Comparison of ENCODE assay signal across 17 cellular contexts in the genomic region with DNA sequence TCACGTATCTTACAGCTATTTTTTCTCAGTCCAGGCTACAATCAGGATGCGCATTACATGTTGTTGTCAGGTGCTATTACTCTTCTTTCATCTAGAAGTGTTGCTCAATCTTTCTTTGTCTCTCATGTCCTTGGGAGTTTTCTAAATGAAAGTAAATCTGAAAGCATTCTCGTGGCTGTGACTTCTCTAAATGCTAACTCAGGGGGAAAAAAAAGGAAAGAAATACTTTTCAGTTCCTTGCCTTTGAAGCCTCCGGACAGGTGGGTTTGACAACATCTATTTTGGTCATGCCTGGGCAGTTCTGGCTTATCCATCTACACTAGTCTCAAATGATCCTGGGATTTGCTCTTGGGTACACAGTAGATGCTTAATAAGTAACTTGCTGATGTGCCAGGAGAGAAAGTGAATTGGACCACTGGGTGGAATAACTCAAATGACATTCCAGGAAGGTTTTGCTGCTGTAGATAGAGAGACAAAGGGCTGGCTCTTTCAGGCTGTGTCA.
DNase-seq lines count a peak whose midpoint lies in the region; ATAC-seq, FAIRE-seq and TF ChIP-seq lines count a peak whose summit lies in the region.
"Had no signal": no experiment of that assay in that cellular context is flagged by ENCODE, and none has a peak within 500 bp of the region (broad histone marks: within the 10 kb centered on the region; RNA-seq: fewer than 3 reads in every experiment).

No MANE protein-coding gene starts in this region.

- H3K9me1 ChIP-seq in K562 (ENCODE audit: control insufficient read depth, insufficient read depth, low read length): no peaks in the 10 kb centered on the region

- H3K36me3 Mint-ChIP-seq in progenitor cell of endocrine pancreas (ENCODE audit: insufficient read depth): no peaks in the 10 kb centered on the region
- H3K36me3 Mint-ChIP-seq: activated CD4-positive, alpha-beta memory T cell treated with anti-CD3 and anti-CD28 coated beads for 36 hours; activated naive CD4-positive, alpha-beta T cell treated with anti-CD3 and anti-CD28 coated beads, Interleukin-2, amount 10 ng/mL, durations not matched to agents 7 days and 5 days; CD8-positive, alpha-beta memory T cell had no signal

- no peaks in the 10 kb centered on the region for H3K79me2 ChIP-seq in K562 (ENCODE audit: control insufficient read depth, insufficient read depth, low read length)

- POLR2A ChIA-PET in K562 (lab: Yijun Ruan, JAX): no interaction called here

- TF ChIP-seq CTCF in K562 (IDR thresholded peaks at IDR 0.05 in 2 of 3, conservative IDR thresholded peaks at IDR 0.05 in 1 of 3; ENCODE audit: insufficient read depth in 2 of 3, low read depth in 1 of 3, low read length in 3 of 3) (no peak), progenitor cell of endocrine pancreas (IDR thresholded peaks at IDR 0.05; ENCODE audit: unreplicated experiment) (no peak)

- no TSS peak for BruUV-seq in K562 (replicated peaks; lab: Mats Ljungman, UMichigan)

- peak; percentile 51 for ATAC-seq in GM18511 (IDR thresholded peaks at IDR 0.05; ENCODE audit: unreplicated experiment)
- no peak for ATAC-seq in K562
- ATAC-seq in GM19455 (IDR thresholded peaks at IDR 0.05; ENCODE audit: unreplicated experiment): no peak

- no peak for FAIRE-seq in K562 (lab: Jason Lieb, UNC)
- FAIRE-seq: HTR-8/SVneo had no signal

- DNase-seq in LHCN-M2 (ENCODE audit: low read depth) (peak; percentile 63), K562 (ENCODE audit: extremely low read depth in 1 of 4, low spot score in 3 of 4) (no peak), progenitor cell of endocrine pancreas (ENCODE audit: low spot score, unreplicated experiment) (no peak), MG63 (no peak)
- no peak for DNase-seq in activated effector memory CD4-positive, alpha-beta T cell treated with anti-CD3 and anti-CD28 coated beads, Interleukin-2, amount 50 U/mL, for 16 hours
- DNase-seq: activated CD4-positive, alpha-beta memory T cell treated with anti-CD3 and anti-CD28 coated beads for 36 hours; activated naive CD4-positive, alpha-beta T cell treated with anti-CD3 and anti-CD28 coated beads, Interleukin-2, amount 10 ng/mL, durations not matched to agents 7 days and 5 days; CD8-positive, alpha-beta memory T cell; cerebellar nuclear complex; H7; NCI-H2029 treated with DMSO at 0.1 percent for 48 hours; NK-92 treated with Interleukin-12 subunit alpha and Interleukin-12 subunit beta, amount 100 ng/mL, for 24 hours had no signal

- no peak overlapping the region for H2AFZ ChIP-seq in K562 (ENCODE audit: low read depth, low read length)

- no peaks in the 10 kb centered on the region for H3K9me3 ChIP-seq in K562 (replicated peaks; ENCODE audit: control insufficient read depth, insufficient read depth, low read depth, low read length)
- H3K9me3 ChIP-seq in MG63: no peaks in the 10 kb centered on the region
- H3K9me3 ChIP-seq: esophagus muscularis mucosa had no signal

- in situ Hi-C loops in K562 (cut with MboI): no loop called here

- H3K27me3 ChIP-seq in K562 (ENCODE audit: control insufficient read depth in 2 of 2, insufficient read depth in 2 of 2, low read length in 2 of 2) (peaks cover 0 to 6% of the 10 kb centered on the region in 2 experiments; a peak in 1 of 5 replicates), MG63 (no peaks in the 10 kb centered on the region)
- H3K27me3 ChIP-seq: esophagus muscularis mucosa had no signal

- H4K20me1 ChIP-seq in K562 (replicated peaks; ENCODE audit: control insufficient read depth, insufficient read depth, low read length): no peaks in the 10 kb centered on the region

- WGBS in K562 (ENCODE audit: insufficient coverage, low coverage, missing lambda C conversion rate): 26% methylated on average over 4 of the region's 4 CpGs

- CTCF ChIA-PET in K562 (lab: Yijun Ruan, JAX; ENCODE audit: low intra/inter-chr PET ratio): no interaction called here

- H3K27ac ChIP-seq in K562 (ENCODE audit: extremely low read depth, low read depth, low read length): no peak overlapping the region
- H3K27ac ChIP-seq: esophagus muscularis mucosa had no signal

- H3K4me1 Mint-ChIP-seq in progenitor cell of endocrine pancreas (ENCODE audit: low read depth): peaks cover 22% of the 10 kb centered on the region

- no peak overlapping the region for H3K4me3 ChIP-seq in K562
- no peak overlapping the region for H3K4me3 ChIP-seq in MG63
- H3K4me3 ChIP-seq: esophagus muscularis mucosa had no signal

- H3K4me2 ChIP-seq in K562 (ENCODE audit: insufficient read depth, low read length): no peak overlapping the region

- no peak for TF ChIP-seq EP300 in K562 (IDR thresholded peaks at IDR 0.05; ENCODE audit: low read length)

- peak overlapping the region; percentile 88 for H3K27ac Mint-ChIP-seq in progenitor cell of endocrine pancreas
- H3K27ac Mint-ChIP-seq: activated CD4-positive, alpha-beta memory T cell treated with anti-CD3 and anti-CD28 coated beads for 36 hours; activated naive CD4-positive, alpha-beta T cell treated with anti-CD3 and anti-CD28 coated beads, Interleukin-2, amount 10 ng/mL, durations not matched to agents 7 days and 5 days; T-helper 1 cell treated with Interleukin-12 subunit alpha and Interleukin-12 subunit beta and Interleukin-4 antibody, amounts not matched to agents 30 μg/mL and 1 μg/mL, for 36 hours had no signal

- no peak for TF ChIP-seq RAD21 in K562 (CRISPR knock-in tag; conservative IDR thresholded peaks at IDR 0.05 in 1 of 2, IDR thresholded peaks at IDR 0.05 in 1 of 2)

- H3K9me3 Mint-ChIP-seq in progenitor cell of endocrine pancreas (ENCODE audit: low read depth): no peaks in the 10 kb centered on the region
- H3K9me3 Mint-ChIP-seq: activated CD4-positive, alpha-beta memory T cell treated with anti-CD3 and anti-CD28 coated beads for 36 hours; activated naive CD4-positive, alpha-beta T cell treated with anti-CD3 and anti-CD28 coated beads, Interleukin-2, amount 10 ng/mL, durations not matched to agents 7 days and 5 days; CD8-positive, alpha-beta memory T cell; T-helper 1 cell treated with Interleukin-12 subunit alpha and Interleukin-12 subunit beta and Interleukin-4 antibody, amounts not matched to agents 30 μg/mL and 1 μg/mL, for 36 hours had no signal

- no peak overlapping the region for H3K4me3 Mint-ChIP-seq in progenitor cell of endocrine pancreas (ENCODE audit: low read depth)
- H3K4me3 Mint-ChIP-seq: activated CD4-positive, alpha-beta memory T cell treated with anti-CD3 and anti-CD28 coated beads for 36 hours; activated naive CD4-positive, alpha-beta T cell treated with anti-CD3 and anti-CD28 coated beads, Interleukin-2, amount 10 ng/mL, durations not matched to agents 7 days and 5 days; CD8-positive, alpha-beta memory T cell; T-helper 1 cell treated with Interleukin-12 subunit alpha and Interleukin-12 subunit beta and Interleukin-4 antibody, amounts not matched to agents 30 μg/mL and 1 μg/mL, for 36 hours had no signal

- no peaks in the 10 kb centered on the region for H3K36me3 ChIP-seq in K562 (ENCODE audit: control insufficient read depth, insufficient read depth, low read length)
- H3K36me3 ChIP-seq in MG63: no peaks in the 10 kb centered on the region
- H3K36me3 ChIP-seq: esophagus muscularis mucosa had no signal

- TF ChIP-seq POLR2A in K562 (conservative IDR thresholded peaks at IDR 0.05): no peak

- no peak overlapping the region for H3K9ac ChIP-seq in K562 (ENCODE audit: insufficient read depth in 1 of 2, low read depth in 2 of 2, low read length in 2 of 2)

- H3K4me1 ChIP-seq in K562 (replicated peaks in 1 of 2; ENCODE audit: control insufficient read depth in 2 of 2, insufficient read depth in 2 of 2, low read length in 2 of 2): peaks cover 0 to 4% of the 10 kb centered on the region in 2 experiments; a peak in 3 of 5 replicates
- H3K4me1 ChIP-seq: esophagus muscularis mucosa had no signal

- no peaks in the 10 kb centered on the region for H3K27me3 Mint-ChIP-seq in progenitor cell of endocrine pancreas
- H3K27me3 Mint-ChIP-seq: activated CD4-positive, alpha-beta memory T cell treated with anti-CD3 and anti-CD28 coated beads for 36 hours had no signal

- intact Hi-C loops in K562 (cut with micrococcal nuclease): no loop called here

TF ChIP-seq in K562, 482 proteins besides CTCF, POLR2A, EP300 and RAD21 (continues in another document):
- TF ChIP-seq CEBPB (tag; IDR thresholded peaks at IDR 0.05) (peak; percentile 66; the same call in 1 of the 2 replicates), HCFC1 (IDR thresholded peaks at IDR 0.05; ENCODE audit: low read depth, low read length) (no peak), YY1 (IDR thresholded peaks at IDR 0.05; ENCODE audit: borderline replicate concordance in 1 of 3, control insufficient read depth in 1 of 3, extremely low read depth in 1 of 3, insufficient read depth in 3 of 3, insufficient read length in 1 of 3, insufficient replicate concordance in 2 of 3, low read depth in 1 of 3, low read length in 2 of 3) (no peak), ZKSCAN8 (CRISPR knock-in tag; IDR thresholded peaks at IDR 0.05) (0 out of 2 replicates have a peak, but pooled peaks have one; percentile 24), ZNF3 (CRISPR knock-in tag; IDR thresholded peaks at IDR 0.05) (no peak)
- TF ChIP-seq, protein P1, sequence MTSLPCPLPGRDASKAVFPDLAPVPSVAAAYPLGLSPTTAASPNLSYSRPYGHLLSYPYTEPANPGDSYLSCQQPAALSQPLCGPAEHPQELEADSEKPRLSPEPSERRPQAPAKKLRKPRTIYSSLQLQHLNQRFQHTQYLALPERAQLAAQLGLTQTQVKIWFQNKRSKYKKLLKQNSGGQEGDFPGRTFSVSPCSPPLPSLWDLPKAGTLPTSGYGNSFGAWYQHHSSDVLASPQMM (CRISPR knock-in tag; IDR thresholded peaks at IDR 0.05): no peak
